In genomic region chr1:189681252-189681919, GRCh38 we compare ENCODE assay signal across 11 cellular contexts.
A peak's percentile ranks its signal among the peaks of the same experiment; 100 is the strongest.
DNase-seq lines count a peak whose midpoint lies in the region; ATAC-seq and TF ChIP-seq lines count a peak whose summit lies in the region.
"Had no signal": no experiment of that assay in that cellular context is flagged by ENCODE, and none has a peak within 500 bp of the region (broad histone marks: within the 10 kb centered on the region; RNA-seq: fewer than 3 reads in every experiment).

No MANE protein-coding gene starts in this region.

- H3K27ac Mint-ChIP-seq in nephron, result peak overlapping the region; percentile 53 to 85 (median 58)
- H3K27ac Mint-ChIP-seq: naive B cell had no signal

- no peaks in the 10 kb centered on the region for H3K36me3 Mint-ChIP-seq in nephron (ENCODE audit: low read depth)
- H3K36me3 Mint-ChIP-seq: naive B cell had no signal

- H3K4me3 Mint-ChIP-seq in nephron, result no peak overlapping the region
- H3K4me3 Mint-ChIP-seq: naive B cell had no signal

- no peak for TF ChIP-seq CTCF in nephron (IDR thresholded peaks at IDR 0.05; ENCODE audit: unreplicated experiment in 3 of 3)

- no peaks in the 10 kb centered on the region for H3K9me3 Mint-ChIP-seq in nephron

- DNase-seq in HuH-7 (ENCODE audit: low spot score) (peak; percentile 23), NCI-H1092 treated with DMSO at 0.1 percent for 48 hours (lab: John Stamatoyannopoulos, UW) (no peak)
- no peak for DNase-seq in stimulated activated naive CD8-positive, alpha-beta T cell treated with anti-CD3 and anti-CD28 coated beads, Interleukin-15, Interleukin-2, amounts not matched to agents 100 U/mL and 50 U/mL, for 24 hours
- no peak for DNase-seq in activated CD4-positive, alpha-beta T cell treated with anti-CD3 and anti-CD28 coated beads, Interleukin-2, amount 50 U/mL, for 48 hours
- DNase-seq: activated naive CD4-positive, alpha-beta T cell; dermis blood vessel endothelial cell; HCEC 1CT; naive B cell had no signal

- H3K27me3 Mint-ChIP-seq in nephron (ENCODE audit: low read depth), result peaks cover 4% of the 10 kb centered on the region
- H3K27me3 Mint-ChIP-seq: naive B cell had no signal

- ATAC-seq in GM18909 (IDR thresholded peaks at IDR 0.05; ENCODE audit: poor library complexity, unreplicated experiment), result peak; percentile 85
- ATAC-seq in HG02678 (IDR thresholded peaks at IDR 0.05; ENCODE audit: unreplicated experiment), result peak; percentile 66
- no peak for ATAC-seq in stimulated activated naive CD8-positive, alpha-beta T cell treated with anti-CD3 and anti-CD28 coated beads, Interleukin-15, Interleukin-2, amounts not matched to agents 100 U/mL and 50 U/mL, for 24 hours

- no peaks in the 10 kb centered on the region for H3K4me1 Mint-ChIP-seq in nephron
- H3K4me1 Mint-ChIP-seq: naive B cell had no signal
